ENCODE assay signal across 1 cellular context in genomic region chr16:81314603-81315270, GRCh38.
A peak's percentile ranks its signal among the peaks of the same experiment; 100 is the strongest.
TF ChIP-seq lines count a peak whose summit lies in the region.

Gene GAN (plus strand): TSS chr16:81314962. CDS start chr16:81315114, 152 bp downstream.

TF ChIP-seq in HepG2, 621 proteins besides CTCF, POLR2A, EP300 and RAD21 (continued from another document and continues in another):
- TF ChIP-seq ZNF142 (CRISPR knock-in tag; IDR thresholded peaks at IDR 0.05) (peak; percentile 99), HNF1A (IDR thresholded peaks at IDR 0.05; ENCODE audit: low read depth) (peak; percentile 60; the same call in 1 of the 2 replicates), HNF1A (CRISPR knock-in tag; IDR thresholded peaks at IDR 0.05; ENCODE audit: borderline replicate concordance) (peak; percentile 82), GABPA (IDR thresholded peaks at IDR 0.05; ENCODE audit: low read depth, low read length) (peak; percentile 30; the same call in 1 of the 2 replicates), GABPA (CRISPR knock-in tag; IDR thresholded peaks at IDR 0.05; ENCODE audit: low read depth) (peak; percentile 81), ZBTB7B (CRISPR knock-in tag; IDR thresholded peaks at IDR 0.05) (no peak), ZNF713 (CRISPR knock-in tag; IDR thresholded peaks at IDR 0.05) (peak; percentile 62; the same call in 1 of the 2 replicates), RNF2 (conservative IDR thresholded peaks at IDR 0.05; ENCODE audit: low read depth) (peak; percentile 80), ZNF230 (CRISPR knock-in tag; IDR thresholded peaks at IDR 0.05) (peak; percentile 91), KLF16 (CRISPR knock-in tag; IDR thresholded peaks at IDR 0.05) (peak in 1 of 2 experiments; percentile 86; a peak in 2 of 4 replicates), ARID4A (CRISPR knock-in tag; IDR thresholded peaks at IDR 0.05; ENCODE audit: borderline replicate concordance) (peak; percentile 91), EEA1 (CRISPR knock-in tag; IDR thresholded peaks at IDR 0.05; ENCODE audit: borderline replicate concordance) (no peak; the same call in 1 of the 2 replicates), ZNF710 (CRISPR knock-in tag; IDR thresholded peaks at IDR 0.05; ENCODE audit: borderline replicate concordance) (peak; percentile 95), NR0B2 (CRISPR knock-in tag; IDR thresholded peaks at IDR 0.05) (peak; percentile 77; the same call in 1 of the 2 replicates), GLI4 (CRISPR knock-in tag; IDR thresholded peaks at IDR 0.05; ENCODE audit: borderline replicate concordance) (0 out of 2 replicates have a peak, but pooled peaks have one; percentile 87), ZNF703 (CRISPR knock-in tag; IDR thresholded peaks at IDR 0.05; ENCODE audit: borderline replicate concordance) (peak; percentile 74; the same call in 1 of the 2 replicates), HDAC2 (CRISPR knock-in tag; IDR thresholded peaks at IDR 0.05) (peak; percentile 82), ZNF83 (CRISPR knock-in tag; IDR thresholded peaks at IDR 0.05; ENCODE audit: borderline replicate concordance) (peak; percentile 90), ZNF75D (CRISPR knock-in tag; IDR thresholded peaks at IDR 0.05; ENCODE audit: borderline replicate concordance) (no peak), HOXA3 (CRISPR knock-in tag; IDR thresholded peaks at IDR 0.05) (peak; percentile 98), MXI1 (IDR thresholded peaks at IDR 0.05; ENCODE audit: borderline replicate concordance, low read depth, low read length) (peak; percentile 90; the same call in 2 of the 3 replicates), ZNF841 (CRISPR knock-in tag; IDR thresholded peaks at IDR 0.05; ENCODE audit: borderline replicate concordance) (no peak), ATF7-NPFF (CRISPR knock-in tag; IDR thresholded peaks at IDR 0.05; ENCODE audit: low read depth) (peak; percentile 90), ZNF792 (CRISPR knock-in tag; IDR thresholded peaks at IDR 0.05) (0 out of 2 replicates have a peak, but pooled peaks have one; percentile 76), ZSCAN5A (CRISPR knock-in tag; IDR thresholded peaks at IDR 0.05; ENCODE audit: borderline replicate concordance) (peak; percentile 83; the same call in 1 of the 2 replicates), MXD3 (CRISPR knock-in tag; IDR thresholded peaks at IDR 0.05) (no peak), ZNF101 (CRISPR knock-in tag; IDR thresholded peaks at IDR 0.05; ENCODE audit: borderline replicate concordance, low read depth) (no peak; the same call in 1 of the 2 replicates), GMEB2 (CRISPR knock-in tag; IDR thresholded peaks at IDR 0.05; ENCODE audit: low read depth) (peak; percentile 87), ATF4 (CRISPR knock-in tag; IDR thresholded peaks at IDR 0.05) (no peak), ASH2L (IDR thresholded peaks at IDR 0.05; ENCODE audit: insufficient read length, low read depth, low read length) (peak; percentile 87), NFYB (CRISPR knock-in tag; IDR thresholded peaks at IDR 0.05) (peak; percentile 87), ZMAT5 (CRISPR knock-in tag; IDR thresholded peaks at IDR 0.05; ENCODE audit: borderline replicate concordance, low read depth) (no peak), HIVEP1 (CRISPR knock-in tag; IDR thresholded peaks at IDR 0.05) (peak; percentile 89; the same call in 1 of the 2 replicates), SRY (CRISPR knock-in tag; IDR thresholded peaks at IDR 0.05) (peak; percentile 57; the same call in 1 of the 2 replicates), ZSCAN20 (CRISPR knock-in tag; IDR thresholded peaks at IDR 0.05; ENCODE audit: borderline replicate concordance) (no peak; the same call in 1 of the 2 replicates)
